17 cellular contexts compared by ENCODE assay signal in genomic region chr20:47297746-47298145, GRCh38.
"Had no signal": no experiment of that assay in that cellular context is flagged by ENCODE, and none has a peak within 500 bp of the region (broad histone marks: within the 10 kb centered on the region; RNA-seq: fewer than 3 reads in every experiment).

No MANE protein-coding gene starts in this region.

- H2AFZ ChIP-seq: parathyroid adenoma had no signal

- H3K9me3 ChIP-seq: esophagus muscularis mucosa, right atrium auricular region had no signal

- DNase-seq: activated CD8-positive, alpha-beta memory T cell treated with anti-CD3 and anti-CD28 coated beads, Interleukin-2, amount 50 U/mL, for 4 hours; activated CD8-positive, alpha-beta T cell treated with anti-CD3 and anti-CD28 coated beads for 36 hours; cerebellar nuclear complex; head of caudate nucleus; left colon; mammary epithelial cell; small intestine; T-cell; T1000 had no signal

- H3K9ac ChIP-seq: parathyroid adenoma had no signal

- H3K27me3 ChIP-seq: esophagus muscularis mucosa, right atrium auricular region had no signal

- H3K27me3 Mint-ChIP-seq: activated CD8-positive, alpha-beta T cell treated with anti-CD3 and anti-CD28 coated beads for 36 hours; activated naive CD4-positive, alpha-beta T cell treated with anti-CD3 and anti-CD28 coated beads, Interleukin-2, amount 50 U/mL, for 24 hours; brain; T-cell; type B pancreatic cell had no signal

- H3K4me3 ChIP-seq: esophagus muscularis mucosa, right atrium auricular region had no signal

- H3K9me3 Mint-ChIP-seq: activated CD8-positive, alpha-beta T cell treated with anti-CD3 and anti-CD28 coated beads for 36 hours; activated naive CD4-positive, alpha-beta T cell treated with anti-CD3 and anti-CD28 coated beads, Interleukin-2, amount 50 U/mL, for 24 hours; activated T-helper 1 cell treated with anti-CD3 and anti-CD28 coated beads, Interleukin-12 subunit alpha, Interleukin-12 subunit beta, Interleukin-2, Interleukin-4 antibody, amounts not matched to agents 30 ng/mL and 10 ng/mL and 1 ng/mL, durations not matched to agents 14 hours and 24 hours and 36 hours; brain; neural crest cell; T-cell; type B pancreatic cell had no signal

- H3K4me1 Mint-ChIP-seq: neural crest cell had no signal

- H3K4me3 Mint-ChIP-seq: activated CD8-positive, alpha-beta T cell treated with anti-CD3 and anti-CD28 coated beads for 36 hours; activated naive CD4-positive, alpha-beta T cell treated with anti-CD3 and anti-CD28 coated beads, Interleukin-2, amount 50 U/mL, for 24 hours; activated T-helper 1 cell treated with anti-CD3 and anti-CD28 coated beads, Interleukin-12 subunit alpha, Interleukin-12 subunit beta, Interleukin-2, Interleukin-4 antibody, amounts not matched to agents 30 ng/mL and 10 ng/mL and 1 ng/mL, durations not matched to agents 14 hours and 24 hours and 36 hours; brain; neural crest cell; T-cell; type B pancreatic cell had no signal

- ATAC-seq: activated CD8-positive, alpha-beta T cell treated with anti-CD3 and anti-CD28 coated beads for 36 hours; T-cell had no signal

- H3K27ac Mint-ChIP-seq: activated naive CD4-positive, alpha-beta T cell treated with anti-CD3 and anti-CD28 coated beads, Interleukin-2, amount 50 U/mL, for 24 hours; activated T-helper 1 cell treated with anti-CD3 and anti-CD28 coated beads, Interleukin-12 subunit alpha, Interleukin-12 subunit beta, Interleukin-2, Interleukin-4 antibody, amounts not matched to agents 30 ng/mL and 10 ng/mL and 1 ng/mL, durations not matched to agents 14 hours and 24 hours and 36 hours; type B pancreatic cell had no signal

- H3K27ac ChIP-seq: parathyroid adenoma, right atrium auricular region had no signal
